Comparison of ENCODE assay signal across 8 cellular contexts in the genomic region with DNA sequence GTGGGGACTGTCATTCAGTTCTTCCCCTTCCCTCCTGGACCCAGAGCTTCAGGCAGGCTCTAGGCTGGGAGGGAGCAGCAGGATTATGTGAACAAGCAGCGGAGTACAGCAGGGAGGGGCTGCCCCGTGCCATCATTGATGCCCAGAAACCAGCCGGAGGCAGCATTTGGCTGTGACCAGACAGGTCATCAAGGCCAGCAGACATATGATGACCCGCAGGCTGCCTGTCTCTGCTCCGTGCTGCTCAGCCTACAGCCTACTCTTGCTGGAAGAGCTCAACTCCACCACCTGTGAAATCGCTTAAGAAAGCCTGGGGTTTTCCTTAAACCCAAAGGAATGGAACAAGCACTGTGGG. TPM values are rescaled to one million over a fixed set of nuclear protein-coding genes. Genes with fewer than 3 reads are reported as not detected.
DNase-seq lines count a peak whose midpoint lies in the region; ATAC-seq and TF ChIP-seq lines count a peak whose summit lies in the region.
"Had no signal": no experiment of that assay in that cellular context is flagged by ENCODE, and none has a peak within 500 bp of the region (broad histone marks: within the 10 kb centered on the region; RNA-seq: fewer than 3 reads in every experiment).

No MANE protein-coding gene starts in this region.

- no peaks in the 10 kb centered on the region for H3K27me3 ChIP-seq in IMR-90 (ENCODE audit: control insufficient read depth, insufficient read depth, low read length)

- H2AK9ac ChIP-seq in IMR-90 (replicated peaks; ENCODE audit: low read depth, low read length, poor library complexity) = peak overlapping the region; percentile 30

- peaks cover 4% of the 10 kb centered on the region for H3K4me1 ChIP-seq in IMR-90 (ENCODE audit: control insufficient read depth, insufficient read depth, low read length)

- TF ChIP-seq CTCF in IMR-90 (conservative IDR thresholded peaks at IDR 0.05; ENCODE audit: low read depth, low read length) = no peak

- H3K14ac ChIP-seq in IMR-90 (replicated peaks; ENCODE audit: low read depth, low read length) = no peak overlapping the region

- H3K9me1 ChIP-seq in IMR-90 (ENCODE audit: insufficient read depth, low read length) = peaks cover 10% of the 10 kb centered on the region

- TF ChIP-seq RAD21 in IMR-90 (IDR thresholded peaks at IDR 0.05; ENCODE audit: low read length) = no peak

- no peak overlapping the region for H4K8ac ChIP-seq in IMR-90 (ENCODE audit: low read depth in 2 of 2, low read length in 2 of 2)

- peaks cover 13 to 80% of the 10 kb centered on the region in 2 experiments for H3K79me1 ChIP-seq in IMR-90 (ENCODE audit: low read depth in 1 of 2, low read length in 2 of 2)

- in situ Hi-C loops in IMR-90 (cut with MboI; ENCODE audit: low sequenced_read_pairs) = no loop called here

- peaks cover 57% of the 10 kb centered on the region for H3K36me3 ChIP-seq in IMR-90 (ENCODE audit: control insufficient read depth, insufficient read depth, low read length)
- H3K36me3 ChIP-seq: neural progenitor cell had no signal

- dilution Hi-C loops in IMR-90 (cut with HindIII; ENCODE audit: low sequenced_read_pairs, unreplicated experiment) = no loop called here

- H3K23ac ChIP-seq in IMR-90 (ENCODE audit: low read depth, low read length) = no peak overlapping the region

- H3K18ac ChIP-seq in IMR-90 (ENCODE audit: low read depth, low read length) = no peak overlapping the region

- H3K4me2 ChIP-seq in IMR-90 (ENCODE audit: low read depth, low read length) = no peak overlapping the region
- H3K4me2 ChIP-seq: neural progenitor cell had no signal

- H3K56ac ChIP-seq in IMR-90 (ENCODE audit: extremely low read depth, insufficient read depth, low read length) = no peak overlapping the region

- CTCF ChIA-PET in IMR-90 (lab: Yijun Ruan, JAX) = no interaction called here

- no peak for ATAC-seq in IMR-90 (ENCODE audit: low read depth)

- no peak overlapping the region for H2BK120ac ChIP-seq in IMR-90 (ENCODE audit: low read depth, low read length)

- no peak for TF ChIP-seq POLR2A in IMR-90 (IDR thresholded peaks at IDR 0.05; ENCODE audit: low read depth, low read length)

- H3K4me3 ChIP-seq in IMR-90 (ENCODE audit: insufficient read depth, low read depth, low read length) = no peak overlapping the region
- H3K4me3 ChIP-seq: neural progenitor cell had no signal

- H4K91ac ChIP-seq in IMR-90 (ENCODE audit: insufficient read depth, low read depth, low read length) = no peak overlapping the region

- H2BK15ac ChIP-seq in IMR-90 (ENCODE audit: low read depth, low read length) = no peak overlapping the region

- H2BK20ac ChIP-seq in IMR-90 (ENCODE audit: low read depth, low read length) = no peak overlapping the region

- WGBS in IMR-90 (ENCODE audit: extremely low coverage in 2 of 2, insufficient read length in 1 of 2), 2 experiments = 91% methylated on average over 4 of the region's 6 CpGs; no CpG with 5 or more reads in 1 of the 2 experiments

- H2BK5ac ChIP-seq in IMR-90 (ENCODE audit: low read depth, low read length, poor library complexity, severe bottlenecking) = no peak overlapping the region

- BruUV-seq in IMR-90 (replicated peaks; lab: Mats Ljungman, UMichigan) = no TSS peak

- POLR2A ChIA-PET in IMR-90 (lab: Charles Lee; ENCODE audit: unreplicated experiment) = no interaction called here

- H4K20me1 ChIP-seq in IMR-90 (ENCODE audit: insufficient read depth, low read length) = peaks cover 88% of the 10 kb centered on the region

- intact Hi-C loops in IMR-90 (cut with micrococcal nuclease) (no loop called here), posterior vena cava (cut with DNase I) (no loop called here)

- DNase-seq in IMR-90 (no peak), posterior vena cava (ENCODE audit: low spot score) (no peak)
- DNase-seq: glutamatergic neuron, HFFc6, NCI-H69 had no signal

- H3K27ac ChIP-seq in IMR-90 (ENCODE audit: insufficient read depth, low read length) = no peak overlapping the region
- H3K27ac ChIP-seq: C4-2B, neural progenitor cell had no signal

- H4K5ac ChIP-seq in IMR-90 (ENCODE audit: low read depth, low read length) = no peak overlapping the region

- no peak overlapping the region for H3K9ac ChIP-seq in IMR-90 (ENCODE audit: low read depth, low read length)
- H3K9ac ChIP-seq: neural progenitor cell had no signal

- no peak overlapping the region for H3K4ac ChIP-seq in IMR-90 (ENCODE audit: low read depth, low read length)

- no peak overlapping the region for H2AK5ac ChIP-seq in IMR-90 (ENCODE audit: low read depth, low read length)

- peak overlapping the region; percentile 43 for H2AFZ ChIP-seq in IMR-90 (replicated peaks; ENCODE audit: low read length, poor library complexity)
- H2AFZ ChIP-seq: neural progenitor cell had no signal

- no peaks in the 10 kb centered on the region for H3K9me3 ChIP-seq in IMR-90 (ENCODE audit: control insufficient read depth, insufficient read depth, low read length)

TF ChIP-seq in IMR-90, 13 proteins besides CTCF, POLR2A, EP300 and RAD21:
- no peak for TF ChIP-seq NFE2L2 (IDR thresholded peaks at IDR 0.05; ENCODE audit: low read depth, low read length)
- TF ChIP-seq RFX5 (IDR thresholded peaks at IDR 0.05; ENCODE audit: low read depth, low read length) = no peak
- TF ChIP-seq MXI1 (IDR thresholded peaks at IDR 0.05; ENCODE audit: borderline replicate concordance, low read depth, low read length) = no peak
- TF ChIP-seq SMC3 (IDR thresholded peaks at IDR 0.05; ENCODE audit: low read depth, low read length) = no peak
- no peak for TF ChIP-seq CHD1 (IDR thresholded peaks at IDR 0.05; ENCODE audit: low read depth, low read length)
- TF ChIP-seq FOS (IDR thresholded peaks at IDR 0.05; ENCODE audit: low read depth, low read length) = no peak
- no peak for TF ChIP-seq BHLHE40 (IDR thresholded peaks at IDR 0.05; ENCODE audit: low read depth, low read length)
- TF ChIP-seq, protein P1, sequence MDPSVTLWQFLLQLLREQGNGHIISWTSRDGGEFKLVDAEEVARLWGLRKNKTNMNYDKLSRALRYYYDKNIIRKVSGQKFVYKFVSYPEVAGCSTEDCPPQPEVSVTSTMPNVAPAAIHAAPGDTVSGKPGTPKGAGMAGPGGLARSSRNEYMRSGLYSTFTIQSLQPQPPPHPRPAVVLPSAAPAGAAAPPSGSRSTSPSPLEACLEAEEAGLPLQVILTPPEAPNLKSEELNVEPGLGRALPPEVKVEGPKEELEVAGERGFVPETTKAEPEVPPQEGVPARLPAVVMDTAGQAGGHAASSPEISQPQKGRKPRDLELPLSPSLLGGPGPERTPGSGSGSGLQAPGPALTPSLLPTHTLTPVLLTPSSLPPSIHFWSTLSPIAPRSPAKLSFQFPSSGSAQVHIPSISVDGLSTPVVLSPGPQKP (IDR thresholded peaks at IDR 0.05; ENCODE audit: borderline replicate concordance, low read depth, low read length) = no peak
- TF ChIP-seq MAFK (IDR thresholded peaks at IDR 0.05; ENCODE audit: low read depth, low read length) = no peak
- TF ChIP-seq MAZ (IDR thresholded peaks at IDR 0.05; ENCODE audit: borderline replicate concordance, low read depth, low read length) = no peak
- TF ChIP-seq, protein P2, sequence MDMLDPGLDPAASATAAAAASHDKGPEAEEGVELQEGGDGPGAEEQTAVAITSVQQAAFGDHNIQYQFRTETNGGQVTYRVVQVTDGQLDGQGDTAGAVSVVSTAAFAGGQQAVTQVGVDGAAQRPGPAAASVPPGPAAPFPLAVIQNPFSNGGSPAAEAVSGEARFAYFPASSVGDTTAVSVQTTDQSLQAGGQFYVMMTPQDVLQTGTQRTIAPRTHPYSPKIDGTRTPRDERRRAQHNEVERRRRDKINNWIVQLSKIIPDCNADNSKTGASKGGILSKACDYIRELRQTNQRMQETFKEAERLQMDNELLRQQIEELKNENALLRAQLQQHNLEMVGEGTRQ (IDR thresholded peaks at IDR 0.05; ENCODE audit: low read depth, low read length) = no peak
- no peak for TF ChIP-seq RCOR1 (IDR thresholded peaks at IDR 0.05; ENCODE audit: insufficient replicate concordance, low read length)
- TF ChIP-seq CEBPB (IDR thresholded peaks at IDR 0.05; ENCODE audit: low read depth, low read length) = no peak

RNA-seq across cellular contexts. Expression of a gene that starts 4.9 kb away (rescaled TPM):
- total RNA-seq in IMR-90 (2012; rRNA removed) (12.0 and 14.2 TPM in 2 replicates), posterior vena cava (10 to 100 TPM; 25.5 to 31.7 TPM)
- 36.7 and 37.4 TPM in 2 replicates for polyA plus RNA-seq in IMR-90 (2012; rRNA removed)
- polyA plus RNA-seq in IMR-90 (2012; cell fraction: cytosol; rRNA removed) = 27.2 and 40.1 TPM in 2 replicates
- polyA plus RNA-seq in IMR-90 (2012; cell fraction: nucleus; rRNA removed; ENCODE audit: low replicate concordance) = 70.4 and 149 TPM in 2 replicates

RNA-seq across cellular contexts. Expression of a gene that starts 15.8 kb away (rescaled TPM):
- total RNA-seq in IMR-90 (2012; rRNA removed) (7.3 and 9.4 TPM in 2 replicates), posterior vena cava (10 to 100 TPM; 11.6 to 13.8 TPM)
- polyA plus RNA-seq in IMR-90 (2012; rRNA removed) = 7.6 and 9.8 TPM in 2 replicates
- 6.4 and 8.4 TPM in 2 replicates for polyA plus RNA-seq in IMR-90 (2012; cell fraction: cytosol; rRNA removed)
- 13.3 and 25.1 TPM in 2 replicates for polyA plus RNA-seq in IMR-90 (2012; cell fraction: nucleus; rRNA removed; ENCODE audit: low replicate concordance)

RNA-seq across cellular contexts. Expression of a gene that starts 18.0 kb away (rescaled TPM):
- total RNA-seq in IMR-90 (2012; rRNA removed) (9.3 and 10.3 TPM in 2 replicates), posterior vena cava (10 to 100 TPM; 18.6 to 19.5 TPM)
- 17.5 and 19.7 TPM in 2 replicates for polyA plus RNA-seq in IMR-90 (2012; rRNA removed)
- 10.0 and 15.6 TPM in 2 replicates for polyA plus RNA-seq in IMR-90 (2012; cell fraction: cytosol; rRNA removed)
- 61.7 and 153 TPM in 2 replicates for polyA plus RNA-seq in IMR-90 (2012; cell fraction: nucleus; rRNA removed; ENCODE audit: low replicate concordance)

RNA-seq across cellular contexts. Expression of a gene that starts 26.9 kb away (rescaled TPM):
- total RNA-seq in IMR-90 (2012; rRNA removed) (13.9 and 14.2 TPM in 2 replicates), posterior vena cava (10 to 100 TPM in 1 of 2 donors, 1 to 10 TPM in 1; 9.9 to 10.5 TPM)
- polyA plus RNA-seq in IMR-90 (2012; rRNA removed) = 14.9 and 16.0 TPM in 2 replicates
- polyA plus RNA-seq in IMR-90 (2012; cell fraction: cytosol; rRNA removed) = 11.8 and 12.7 TPM in 2 replicates
- 23.2 and 37.1 TPM in 2 replicates for polyA plus RNA-seq in IMR-90 (2012; cell fraction: nucleus; rRNA removed; ENCODE audit: low replicate concordance)

RNA-seq across cellular contexts. Expression of a gene that starts 42.6 kb away (rescaled TPM):
- total RNA-seq in IMR-90 (2012; rRNA removed) = not detected in 2 replicates
- polyA plus RNA-seq in IMR-90 (2012; rRNA removed) = 0.05 and 0.10 TPM in 2 replicates
- 0.05 TPM in 1 of 2 replicates, not detected in the other for polyA plus RNA-seq in IMR-90 (2012; cell fraction: cytosol; rRNA removed)
- 0.09 and 0.15 TPM in 2 replicates for polyA plus RNA-seq in IMR-90 (2012; cell fraction: nucleus; rRNA removed; ENCODE audit: low replicate concordance)
- total RNA-seq in posterior vena cava = not detected
- total RNA-seq: astrocyte, HFFc6 had no signal
